8 cellular contexts compared by ENCODE assay signal in genomic region chrX:111168314-111168713, GRCh38.
A peak's percentile ranks its signal among the peaks of the same experiment; 100 is the strongest.
DNase-seq lines count a peak whose midpoint lies in the region; TF ChIP-seq lines count a peak whose summit lies in the region.

No MANE protein-coding gene starts in this region.

- H3K27me3 ChIP-seq in suprapubic skin = no peaks in the 10 kb centered on the region

- no peaks in the 10 kb centered on the region for H3K9me3 ChIP-seq in OCI-LY7 (ENCODE audit: low read length)
- no peaks in the 10 kb centered on the region for H3K9me3 ChIP-seq in suprapubic skin

- H3K27ac ChIP-seq in OCI-LY7 (ENCODE audit: low read depth, low read length, poor library complexity, severe bottlenecking) = no peak overlapping the region
- no peak overlapping the region for H3K27ac ChIP-seq in suprapubic skin

- TF ChIP-seq EP300 in suprapubic skin (IDR thresholded peaks at IDR 0.05) = no peak

- peak; percentile 39; the same call in 1 of the 2 replicates for TF ChIP-seq CTCF in OCI-LY7 (conservative IDR thresholded peaks at IDR 0.05; ENCODE audit: low read length)
- TF ChIP-seq CTCF in suprapubic skin (IDR thresholded peaks at IDR 0.05) = no peak

- no peaks in the 10 kb centered on the region for H4K20me1 ChIP-seq in OCI-LY7 (ENCODE audit: insufficient read depth, low read length)

- H3K36me3 ChIP-seq in OCI-LY7 (ENCODE audit: insufficient read depth, low read length) = no peaks in the 10 kb centered on the region
- no peaks in the 10 kb centered on the region for H3K36me3 ChIP-seq in suprapubic skin

- H3K4me3 ChIP-seq in OCI-LY7 (ENCODE audit: low read depth, low read length, poor library complexity, severe bottlenecking) (no peak overlapping the region), suprapubic skin (no peak overlapping the region)

- 60% methylated on average over 2 of the region's 2 CpGs for WGBS in suprapubic skin

- TF ChIP-seq POLR2A in suprapubic skin (IDR thresholded peaks at IDR 0.05) = no peak

- POLR2A ChIA-PET in HEK293T (lab: Yijun Ruan, JAX) (no interaction called here), OCI-LY7 (lab: Charles Lee) (no interaction called here)

- H3K4me2 ChIP-seq in OCI-LY7 (ENCODE audit: low read length) = no peak overlapping the region

- peak; percentile 3 for DNase-seq in AG20443 (ENCODE audit: low spot score)
- peak; percentile 24 for DNase-seq in HEK293T (ENCODE audit: extremely low spot score)
- no peak for DNase-seq in OCI-LY7 (ENCODE audit: low spot score)
- DNase-seq in foreskin melanocyte = peak; percentile 2
- no peak for DNase-seq in activated effector memory CD4-positive, alpha-beta T cell treated with anti-CD3 and anti-CD28 coated beads, Interleukin-2, amount 50 U/mL, for 16 hours
- no peak for DNase-seq in cortex of kidney (lab: John Stamatoyannopoulos, UW)
- no peak for DNase-seq in GDM1 (lab: John Stamatoyannopoulos, UW)
- no peak for DNase-seq in suprapubic skin (ENCODE audit: low spot score in 2 of 2)

- CTCF ChIA-PET in HEK293T (lab: Yijun Ruan, JAX) (interaction anchor here (0.8 kb wide), 1 partner anchor 276 kb away, joined by 3 read pairs; no protein-coding TSS in a partner anchor), OCI-LY7 (lab: Charles Lee; ENCODE audit: unreplicated experiment) (no interaction called here)

- H2AFZ ChIP-seq in OCI-LY7 (ENCODE audit: low read length) = no peak overlapping the region

- intact Hi-C loops in OCI-LY7 (cut with micrococcal nuclease; ENCODE audit: unreplicated experiment) = no loop called here

- H3K4me1 ChIP-seq in OCI-LY7 (ENCODE audit: insufficient read depth, low read length, poor library complexity, severe bottlenecking) = no peaks in the 10 kb centered on the region
- no peaks in the 10 kb centered on the region for H3K4me1 ChIP-seq in suprapubic skin

- H3K9me2 ChIP-seq in OCI-LY7 (ENCODE audit: insufficient read depth, low read length) = no peaks in the 10 kb centered on the region

- no peaks in the 10 kb centered on the region for H3K79me2 ChIP-seq in OCI-LY7 (ENCODE audit: insufficient read depth, low read depth, low read length)

- no TSS peak for BruUV-seq in OCI-LY7 (replicated peaks; lab: Mats Ljungman, UMichigan)

TF ChIP-seq in HEK293T, 16 proteins besides CTCF, POLR2A, EP300 and RAD21:
- no peak for TF ChIP-seq NFRKB (IDR thresholded peaks at IDR 0.05)
- no peak for TF ChIP-seq ZNF384 (IDR thresholded peaks at IDR 0.05)
- TF ChIP-seq SUZ12 (IDR thresholded peaks at IDR 0.05) = no peak
- TF ChIP-seq FOXA1 (IDR thresholded peaks at IDR 0.05) = no peak
- TF ChIP-seq LEF1 (IDR thresholded peaks at IDR 0.05; ENCODE audit: borderline replicate concordance) = no peak
- TF ChIP-seq TARDBP (IDR thresholded peaks at IDR 0.05) = no peak
- no peak for TF ChIP-seq FOXK2 (IDR thresholded peaks at IDR 0.05)
- TF ChIP-seq FOXM1 (IDR thresholded peaks at IDR 0.05; ENCODE audit: borderline replicate concordance) = no peak
- no peak for TF ChIP-seq PKNOX1 (IDR thresholded peaks at IDR 0.05)
- TF ChIP-seq ELF4 (IDR thresholded peaks at IDR 0.05) = no peak

Comparison
In these comparisons a context has a peak if more than half of its experiments do, and no peak if none do; other contexts are left out.
1. DNase-seq: peak in AG20443 (single experiment), HEK293T (single experiment) and foreskin melanocyte (single experiment); none in OCI-LY7 (single experiment), activated effector memory CD4-positive, alpha-beta T cell treated with anti-CD3 and anti-CD28 coated beads, Interleukin-2, amount 50 U/mL, for 16 hours (single experiment), cortex of kidney (single experiment), GDM1 (single experiment) and suprapubic skin (0 of 2).